Comparison of ENCODE assay signal across 9 cellular contexts in the genomic region with DNA sequence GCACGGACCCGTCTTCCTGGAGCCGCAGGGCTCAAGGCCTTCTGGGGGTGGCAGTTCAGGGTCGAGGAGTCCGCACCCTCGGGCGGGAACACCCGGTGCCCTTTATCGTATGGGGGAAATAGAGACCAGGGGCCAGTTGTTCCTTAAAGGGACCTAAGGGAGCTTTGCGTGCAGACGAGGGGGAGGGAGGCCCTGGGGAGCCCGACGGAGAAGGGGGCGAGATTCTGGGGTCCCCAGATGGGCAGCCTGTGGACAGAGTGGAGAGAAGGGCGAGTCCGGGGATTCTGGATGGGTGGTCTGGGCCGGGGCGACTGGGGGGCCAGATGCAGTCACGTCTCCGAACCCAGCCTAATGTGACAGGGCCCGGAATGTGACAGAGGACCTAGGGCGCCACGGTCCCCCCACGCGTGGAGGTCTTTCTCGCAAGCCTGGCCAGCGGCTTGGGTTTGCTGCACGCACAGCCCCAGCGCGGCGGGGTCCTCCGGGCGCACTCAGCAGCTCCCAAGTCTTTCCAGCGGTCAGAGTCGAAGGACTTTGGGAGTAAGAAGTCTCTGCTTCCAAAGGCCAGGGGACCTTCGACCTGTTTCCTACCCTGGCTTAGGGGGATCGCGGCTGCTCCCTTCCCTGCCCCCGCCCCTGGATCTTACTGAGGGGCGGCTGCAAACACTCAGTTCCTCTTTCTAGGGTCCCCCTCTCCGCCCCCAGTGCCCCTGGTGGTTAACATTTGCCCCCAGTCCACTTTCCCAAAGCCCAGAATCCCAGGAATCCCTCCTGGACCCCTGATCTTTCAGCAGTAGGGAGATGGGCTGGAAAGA. TPM values are rescaled to one million over a fixed set of nuclear protein-coding genes. Genes with fewer than 3 reads are reported as not detected.
DNase-seq lines count a peak whose midpoint lies in the region; ATAC-seq, FAIRE-seq and TF ChIP-seq lines count a peak whose summit lies in the region.
"Had no signal": no experiment of that assay in that cellular context is flagged by ENCODE, and none has a peak within 500 bp of the region (broad histone marks: within the 10 kb centered on the region; RNA-seq: fewer than 3 reads in every experiment).

No MANE protein-coding gene starts in this region.

- H3K9ac ChIP-seq in astrocyte (ENCODE audit: low read length), result peak overlapping the region; percentile 31

- peak overlapping the region; percentile 24 for H3K4me3 ChIP-seq in HFF-Myc (replicated peaks; ENCODE audit: low read depth, low read length)
- peak overlapping the region; percentile 46 for H3K4me3 ChIP-seq in astrocyte (ENCODE audit: insufficient read depth, low read depth, low read length)

- no peak overlapping the region for H3K27ac Mint-ChIP-seq in astrocyte (ENCODE audit: unreplicated experiment)
- peak overlapping the region; percentile 36 for H3K27ac Mint-ChIP-seq in stimulated activated memory B cell treated with anti-CD40 and anti-IgM and Interleukin-4, amounts not matched to agents 10 μg/mL and 1 μg/mL and 100 μg/mL, for 72 hours

- ATAC-seq in stimulated activated memory B cell treated with anti-CD40 and anti-IgM and Interleukin-4, amounts not matched to agents 10 μg/mL and 1 μg/mL and 100 μg/mL, for 72 hours, result no peak
- no peak for ATAC-seq in GM21723 (IDR thresholded peaks at IDR 0.05; ENCODE audit: unreplicated experiment)

- H3K27me3 Mint-ChIP-seq in astrocyte (ENCODE audit: low read depth, unreplicated experiment), result peaks cover 49% of the 10 kb centered on the region
- peaks cover 30% of the 10 kb centered on the region for H3K27me3 Mint-ChIP-seq in stimulated activated memory B cell treated with anti-CD40 and anti-IgM and Interleukin-4, amounts not matched to agents 10 μg/mL and 1 μg/mL and 100 μg/mL, for 72 hours

- FAIRE-seq in astrocyte (lab: Jason Lieb, UNC), result no peak

- H3K9me3 Mint-ChIP-seq in astrocyte (ENCODE audit: unreplicated experiment), result peaks cover 10% of the 10 kb centered on the region
- peaks cover 3% of the 10 kb centered on the region for H3K9me3 Mint-ChIP-seq in stimulated activated memory B cell treated with anti-CD40 and anti-IgM and Interleukin-4, amounts not matched to agents 10 μg/mL and 1 μg/mL and 100 μg/mL, for 72 hours

- H3K4me1 ChIP-seq in astrocyte (ENCODE audit: insufficient read depth, low read length), result peaks cover 8% of the 10 kb centered on the region

- H3K27ac ChIP-seq in astrocyte (ENCODE audit: low read depth, low read length), result no peak overlapping the region

- H2AFZ ChIP-seq in astrocyte (ENCODE audit: low read depth, low read length), result peak overlapping the region; percentile 52

- no peaks in the 10 kb centered on the region for H3K9me3 ChIP-seq in astrocyte (ENCODE audit: insufficient read depth, low read depth, low read length)

- H3K4me3 Mint-ChIP-seq in astrocyte (ENCODE audit: unreplicated experiment), result peak overlapping the region; percentile 70
- peak overlapping the region; percentile 43 for H3K4me3 Mint-ChIP-seq in stimulated activated memory B cell treated with anti-CD40 and anti-IgM and Interleukin-4, amounts not matched to agents 10 μg/mL and 1 μg/mL and 100 μg/mL, for 72 hours

- H4K20me1 ChIP-seq in astrocyte (ENCODE audit: insufficient read depth, low read length), result peaks cover 5% of the 10 kb centered on the region

- H3K27me3 ChIP-seq in astrocyte (ENCODE audit: insufficient read depth, low read length), result peaks cover 13% of the 10 kb centered on the region

- H3K4me1 Mint-ChIP-seq in astrocyte (ENCODE audit: low read depth, unreplicated experiment), result peaks cover 9% of the 10 kb centered on the region
- H3K4me1 Mint-ChIP-seq in stimulated activated memory B cell treated with anti-CD40 and anti-IgM and Interleukin-4, amounts not matched to agents 10 μg/mL and 1 μg/mL and 100 μg/mL, for 72 hours, result peaks cover 41% of the 10 kb centered on the region

- peaks cover 2% of the 10 kb centered on the region for H3K36me3 Mint-ChIP-seq in astrocyte (ENCODE audit: low read depth, unreplicated experiment)
- H3K36me3 Mint-ChIP-seq in stimulated activated memory B cell treated with anti-CD40 and anti-IgM and Interleukin-4, amounts not matched to agents 10 μg/mL and 1 μg/mL and 100 μg/mL, for 72 hours, result peaks cover 5% of the 10 kb centered on the region

- no peak for TF ChIP-seq CTCF in HFF-Myc (IDR thresholded peaks at IDR 0.05; ENCODE audit: low read depth, low read length, missing control alignments)
- no peak for TF ChIP-seq CTCF in astrocyte (IDR thresholded peaks at IDR 0.05; ENCODE audit: insufficient read depth, low read depth, low read length)

- H3K79me2 ChIP-seq in astrocyte (ENCODE audit: insufficient read depth, low read length), result no peaks in the 10 kb centered on the region

- peak overlapping the region; percentile 87 for H3K4me2 ChIP-seq in astrocyte (ENCODE audit: low read length)

- H3K36me3 ChIP-seq in astrocyte (ENCODE audit: insufficient read depth, low read length), result no peaks in the 10 kb centered on the region

- DNase-seq in HFF-Myc (ENCODE audit: extremely low read depth, low read depth) (no peak), astrocyte (ENCODE audit: low read depth) (no peak), iPS-NIHi11 (ENCODE audit: low spot score) (peak; percentile 50), kidney glomerular epithelial cell (lab: John Stamatoyannopoulos, UW) (no peak), middle frontal gyrus (ENCODE audit: extremely low spot score, low spot score) (no peak), DMS 273 treated with DMSO at 0.1 percent for 48 hours (lab: John Stamatoyannopoulos, UW) (no peak)
- DNase-seq: NCI-H2227 treated with DMSO at 0.1 percent for 48 hours had no signal

RNA-seq across cellular contexts. Expression of a gene that starts 0.5 kb away (rescaled TPM):
- 0.79 TPM in 1 of 2 replicates, not detected in the other for total RNA-seq in astrocyte

RNA-seq across cellular contexts. Expression of a gene that starts 33.4 kb away (rescaled TPM):
- total RNA-seq in astrocyte, result 41.7 and 41.9 TPM in 2 replicates

RNA-seq across cellular contexts. Expression of a gene that starts 38.8 kb away (rescaled TPM):
- 78.7 and 87.1 TPM in 2 replicates for total RNA-seq in astrocyte
